Comparison of ENCODE assay signal across 25 cellular contexts in the genomic region with DNA sequence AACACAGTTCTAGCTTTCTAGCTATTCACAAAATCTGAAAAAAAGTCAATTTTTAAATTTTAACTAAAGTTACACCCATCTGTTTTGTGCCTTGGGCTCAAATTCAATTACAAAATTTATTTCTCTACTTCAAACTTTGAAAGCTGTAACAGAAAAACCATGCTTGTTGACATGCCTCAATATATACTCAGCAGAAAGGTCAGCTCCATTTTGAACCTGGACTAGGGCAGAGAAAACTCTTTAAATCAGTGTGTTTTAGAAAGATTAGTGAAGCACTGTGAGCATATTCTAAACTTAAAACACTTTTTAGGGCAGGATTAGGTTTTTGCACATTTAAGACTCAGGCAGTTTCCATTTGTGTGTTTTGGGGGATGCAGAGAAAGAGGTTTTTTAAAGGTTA. TPM values are rescaled to one million over a fixed set of nuclear protein-coding genes. Genes with fewer than 3 reads are reported as not detected.
DNase-seq lines count a peak whose midpoint lies in the region; ATAC-seq and TF ChIP-seq lines count a peak whose summit lies in the region.
"Had no signal": no experiment of that assay in that cellular context is flagged by ENCODE, and none has a peak within 500 bp of the region (broad histone marks: within the 10 kb centered on the region; RNA-seq: fewer than 3 reads in every experiment).

No MANE protein-coding gene starts in this region.

- H3K14ac ChIP-seq in IMR-90 (replicated peaks; ENCODE audit: low read depth, low read length): no peak overlapping the region

- H2BK20ac ChIP-seq in IMR-90 (ENCODE audit: low read depth, low read length): no peak overlapping the region

- no peak overlapping the region for H3K4me3 Mint-ChIP-seq in activated naive CD4-positive, alpha-beta T cell treated with anti-CD3 and anti-CD28 coated beads, Interleukin-2, amount 50 U/mL, for 24 hours
- H3K4me3 Mint-ChIP-seq: CD14-positive monocyte; CD4-positive, alpha-beta memory T cell; CD4-positive, CD25-positive, alpha-beta regulatory T cell; CD8-positive, alpha-beta memory T cell had no signal

- peaks cover 25 to 49% of the 10 kb centered on the region in 2 experiments for H3K79me1 ChIP-seq in IMR-90 (ENCODE audit: low read depth in 1 of 2, low read length in 2 of 2)

- H3K27me3 ChIP-seq in IMR-90 (ENCODE audit: control insufficient read depth, insufficient read depth, low read length) (no peaks in the 10 kb centered on the region), psoas muscle (ENCODE audit: insufficient read depth in 3 of 3, low read length in 2 of 3) (no peaks in the 10 kb centered on the region)
- H3K27me3 ChIP-seq: BE2C, BLaER1 had no signal

- no peak overlapping the region for H2BK5ac ChIP-seq in IMR-90 (ENCODE audit: low read depth, low read length, poor library complexity, severe bottlenecking)

- H3K27ac ChIP-seq in IMR-90 (ENCODE audit: insufficient read depth, low read length) (no peak overlapping the region), psoas muscle (peak overlapping the region; percentile 26), RWPE1 (no peak overlapping the region)
- H3K27ac ChIP-seq: BLaER1 had no signal

- no peak for TF ChIP-seq RAD21 in IMR-90 (IDR thresholded peaks at IDR 0.05; ENCODE audit: low read length)

- H3K9ac ChIP-seq in IMR-90 (ENCODE audit: low read depth, low read length): no peak overlapping the region
- H3K9ac ChIP-seq: BLaER1 had no signal

- H4K91ac ChIP-seq in IMR-90 (ENCODE audit: insufficient read depth, low read depth, low read length): no peak overlapping the region

- peaks cover 3% of the 10 kb centered on the region for H3K36me3 Mint-ChIP-seq in activated naive CD4-positive, alpha-beta T cell treated with anti-CD3 and anti-CD28 coated beads, Interleukin-2, amount 50 U/mL, for 24 hours
- H3K36me3 Mint-ChIP-seq in activated naive CD4-positive, alpha-beta T cell treated with anti-CD3 and anti-CD28 coated beads, Interleukin-2, amount 50 U/mL, for 72 hours: no peaks in the 10 kb centered on the region

- H3K9me1 ChIP-seq in IMR-90 (ENCODE audit: insufficient read depth, low read length): peaks cover 13% of the 10 kb centered on the region

- no peak overlapping the region for H2AK5ac ChIP-seq in IMR-90 (ENCODE audit: low read depth, low read length)

- CTCF ChIA-PET in IMR-90 (lab: Yijun Ruan, JAX) (interaction anchor here (0.6 kb wide), 1 partner anchor 215 kb away, joined by 10 read pairs; no protein-coding TSS in a partner anchor), RWPE1 (lab: Yijun Ruan, JAX) (no interaction called here)

- no peaks in the 10 kb centered on the region for H3K9me3 Mint-ChIP-seq in activated naive CD4-positive, alpha-beta T cell treated with anti-CD3 and anti-CD28 coated beads, Interleukin-2, amount 50 U/mL, for 24 hours
- no peaks in the 10 kb centered on the region for H3K9me3 Mint-ChIP-seq in activated naive CD4-positive, alpha-beta T cell treated with anti-CD3 and anti-CD28 coated beads, Interleukin-2, amount 50 U/mL, for 72 hours
- H3K9me3 Mint-ChIP-seq: CD14-positive monocyte; CD4-positive, alpha-beta memory T cell; CD4-positive, CD25-positive, alpha-beta regulatory T cell; CD8-positive, alpha-beta memory T cell had no signal

- no peak overlapping the region for H3K4ac ChIP-seq in IMR-90 (ENCODE audit: low read depth, low read length)

- no peak overlapping the region for H4K5ac ChIP-seq in IMR-90 (ENCODE audit: low read depth, low read length)

- H3K4me1 ChIP-seq in IMR-90 (ENCODE audit: control insufficient read depth, insufficient read depth, low read length) (no peaks in the 10 kb centered on the region; the same call in 1 of the 2 replicates), psoas muscle (peaks cover 26% of the 10 kb centered on the region)
- H3K4me1 ChIP-seq: BE2C, BLaER1 had no signal

- POLR2A ChIA-PET in IMR-90 (lab: Charles Lee; ENCODE audit: unreplicated experiment): no interaction called here
- POLR2A ChIA-PET in RWPE1 (lab: Yijun Ruan, JAX; ENCODE audit: low non-redundant PET): no interaction called here

- no peaks in the 10 kb centered on the region for H3K9me3 ChIP-seq in IMR-90 (ENCODE audit: control insufficient read depth, insufficient read depth, low read length)
- no peaks in the 10 kb centered on the region for H3K9me3 ChIP-seq in psoas muscle
- H3K9me3 ChIP-seq: BE2C, BLaER1 had no signal

- no peak overlapping the region for H3K18ac ChIP-seq in IMR-90 (ENCODE audit: low read depth, low read length)

- no peak overlapping the region for H2BK15ac ChIP-seq in IMR-90 (ENCODE audit: low read depth, low read length)

- intact Hi-C loops in IMR-90 (cut with micrococcal nuclease) (no loop called here), psoas muscle (cut with DNase I) (no loop called here)

- no peak overlapping the region for H2AFZ ChIP-seq in IMR-90 (replicated peaks; ENCODE audit: low read length, poor library complexity)

- no peak for TF ChIP-seq POLR2A in IMR-90 (IDR thresholded peaks at IDR 0.05; ENCODE audit: low read depth, low read length)

- H2AK9ac ChIP-seq in IMR-90 (replicated peaks; ENCODE audit: low read depth, low read length, poor library complexity): no peak overlapping the region

- peak overlapping the region; percentile 80 for H3K27ac Mint-ChIP-seq in activated naive CD4-positive, alpha-beta T cell treated with anti-CD3 and anti-CD28 coated beads, Interleukin-2, amount 50 U/mL, for 24 hours
- H3K27ac Mint-ChIP-seq in activated naive CD4-positive, alpha-beta T cell treated with anti-CD3 and anti-CD28 coated beads, Interleukin-2, amount 50 U/mL, for 72 hours: no peak overlapping the region

- no peak overlapping the region for H2BK120ac ChIP-seq in IMR-90 (ENCODE audit: low read depth, low read length)

- H4K20me1 ChIP-seq in IMR-90 (ENCODE audit: insufficient read depth, low read length): peaks cover 18% of the 10 kb centered on the region

- no TSS peak for BruUV-seq in IMR-90 (replicated peaks; lab: Mats Ljungman, UMichigan)

- TF ChIP-seq CTCF in IMR-90 (conservative IDR thresholded peaks at IDR 0.05; ENCODE audit: low read depth, low read length) (no peak), psoas muscle (IDR thresholded peaks at IDR 0.05) (no peak), RWPE1 (conservative IDR thresholded peaks at IDR 0.05; ENCODE audit: low read depth) (no peak)

- no peak overlapping the region for H3K23ac ChIP-seq in IMR-90 (ENCODE audit: low read depth, low read length)

- no peak for ATAC-seq in activated naive CD4-positive, alpha-beta T cell treated with anti-CD3 and anti-CD28 coated beads, Interleukin-2, amount 50 U/mL, for 72 hours
- ATAC-seq in IMR-90 (ENCODE audit: low read depth) (peak; percentile 56; the same call in 1 of the 2 replicates), psoas muscle (no peak), HG02840 (IDR thresholded peaks at IDR 0.05; ENCODE audit: low FRiP score, unreplicated experiment) (no peak)
- ATAC-seq: GM12878 had no signal

- DNase-seq in activated naive CD4-positive, alpha-beta T cell treated with anti-CD3 and anti-CD28 coated beads, Interleukin-2, amount 50 U/mL, for 72 hours (ENCODE audit: low spot score in 2 of 2): no peak
- DNase-seq in IMR-90: no peak
- DNase-seq in psoas muscle: no peak
- DNase-seq in NCI-H2107 (lab: John Stamatoyannopoulos, UW): no peak
- DNase-seq in RWPE1 (ENCODE audit: low spot score): no peak
- DNase-seq: 8988T; ACHN; BE2C; C1 segment of cervical spinal cord; CD4-positive, alpha-beta memory T cell; CD4-positive, CD25-positive, alpha-beta regulatory T cell; CD8-positive, alpha-beta memory T cell; COR-L47; DMS 273 treated with DMSO at 0.1 percent for 48 hours; DMS153; DMS53; DMS79; DND-41; EL; GDM1 had no signal

- no peaks in the 10 kb centered on the region for H3K27me3 Mint-ChIP-seq in activated naive CD4-positive, alpha-beta T cell treated with anti-CD3 and anti-CD28 coated beads, Interleukin-2, amount 50 U/mL, for 24 hours
- H3K27me3 Mint-ChIP-seq: CD4-positive, alpha-beta memory T cell; CD4-positive, CD25-positive, alpha-beta regulatory T cell; CD8-positive, alpha-beta memory T cell had no signal

- H3K4me2 ChIP-seq in IMR-90 (ENCODE audit: low read depth, low read length): no peak overlapping the region
- H3K4me2 ChIP-seq: BLaER1 had no signal

- no peak overlapping the region for H3K56ac ChIP-seq in IMR-90 (ENCODE audit: extremely low read depth, insufficient read depth, low read length)

- H3K4me1 Mint-ChIP-seq in activated naive CD4-positive, alpha-beta T cell treated with anti-CD3 and anti-CD28 coated beads, Interleukin-2, amount 50 U/mL, for 24 hours: peaks cover 24% of the 10 kb centered on the region

- H3K4me3 ChIP-seq in IMR-90 (ENCODE audit: insufficient read depth, low read depth, low read length) (no peak overlapping the region), psoas muscle (no peak overlapping the region)
- H3K4me3 ChIP-seq: BLaER1, GM12878 had no signal

- dilution Hi-C loops in IMR-90 (cut with HindIII; ENCODE audit: low sequenced_read_pairs, unreplicated experiment): no loop called here

- in situ Hi-C loops in IMR-90 (cut with MboI; ENCODE audit: low sequenced_read_pairs): no loop called here

- no peak overlapping the region for H4K8ac ChIP-seq in IMR-90 (ENCODE audit: low read depth in 2 of 2, low read length in 2 of 2)

- H3K36me3 ChIP-seq in IMR-90 (ENCODE audit: control insufficient read depth, insufficient read depth, low read length): peaks cover 7% of the 10 kb centered on the region
- peaks cover 0 to 50% of the 10 kb centered on the region in 2 donors for H3K36me3 ChIP-seq in psoas muscle (ENCODE audit: insufficient read depth in 1 of 2, low read depth in 1 of 2)

RNA-seq across cellular contexts. Expression of a gene that starts 34.4 kb away (rescaled TPM):
- 10 to 100 TPM in 1 of 2 donors, 1 to 10 TPM in 1; 7.4 to 13.5 TPM for total RNA-seq in activated naive CD4-positive, alpha-beta T cell treated with anti-CD3 and anti-CD28 coated beads, Interleukin-2, amount 50 U/mL, for 72 hours
- 16.4 and 17.4 TPM in 2 replicates for total RNA-seq in IMR-90 (2012; rRNA removed)
- 6.5 and 7.5 TPM in 2 replicates for polyA plus RNA-seq in IMR-90 (2012; rRNA removed)
- polyA plus RNA-seq in IMR-90 (2012; cell fraction: cytosol; rRNA removed): 5.7 and 6.5 TPM in 2 replicates
- 5.5 and 10.2 TPM in 2 replicates for polyA plus RNA-seq in IMR-90 (2012; cell fraction: nucleus; rRNA removed; ENCODE audit: low replicate concordance)
- 1 to 10 TPM; 7.0 to 9.8 (median 9.2) TPM for total RNA-seq in psoas muscle
- 10 to 100 TPM in 1 of 3 donors, 1 to 10 TPM in 2; 4.3 to 14.8 (median 6.2) TPM for polyA plus RNA-seq in psoas muscle

RNA-seq across cellular contexts. Expression of a gene that starts 34.8 kb away (rescaled TPM):
- 10 to 100 TPM; 14.1 to 18.7 TPM for total RNA-seq in activated naive CD4-positive, alpha-beta T cell treated with anti-CD3 and anti-CD28 coated beads, Interleukin-2, amount 50 U/mL, for 72 hours
- 11.5 and 15.3 TPM in 2 replicates for total RNA-seq in IMR-90 (2012; rRNA removed)
- 2.6 and 2.7 TPM in 2 replicates for polyA plus RNA-seq in IMR-90 (2012; rRNA removed)
- 1.5 and 1.8 TPM in 2 replicates for polyA plus RNA-seq in IMR-90 (2012; cell fraction: cytosol; rRNA removed)
- polyA plus RNA-seq in IMR-90 (2012; cell fraction: nucleus; rRNA removed; ENCODE audit: low replicate concordance): 2.1 and 3.3 TPM in 2 replicates
- 10 to 100 TPM; 13.7 to 39.9 (median 23.5) TPM for total RNA-seq in psoas muscle
- polyA plus RNA-seq in psoas muscle: 10 to 100 TPM in 2 of 3 donors, 1 to 10 TPM in 1; 5.2 to 25.4 (median 12.6) TPM

RNA-seq across cellular contexts. Expression of a gene that starts 49.6 kb away (rescaled TPM):
- 10 to 100 TPM in 1 of 2 donors, 1 to 10 TPM in 1; 3.8 to 36.1 TPM for total RNA-seq in activated naive CD4-positive, alpha-beta T cell treated with anti-CD3 and anti-CD28 coated beads, Interleukin-2, amount 50 U/mL, for 72 hours
- total RNA-seq in IMR-90 (2012; rRNA removed): 26.9 and 66.4 TPM in 2 replicates
- polyA plus RNA-seq in IMR-90 (2012; rRNA removed): 18.1 and 25.7 TPM in 2 replicates
- polyA plus RNA-seq in IMR-90 (2012; cell fraction: cytosol; rRNA removed): 5.9 and 11.1 TPM in 2 replicates
- 7.3 and 10.0 TPM in 2 replicates for polyA plus RNA-seq in IMR-90 (2012; cell fraction: nucleus; rRNA removed; ENCODE audit: low replicate concordance)
- 100 to 1,000 TPM; 158 to 532 (median 327) TPM for total RNA-seq in psoas muscle
- 100 to 1,000 TPM in 2 of 3 donors, 10 to 100 TPM in 1; 52.4 to 596 (median 201) TPM for polyA plus RNA-seq in psoas muscle
